13 cellular contexts compared by ENCODE assay signal in genomic region chr17:42363231-42363630, GRCh38. TPM values are rescaled to one million over a fixed set of nuclear protein-coding genes. Genes with fewer than 3 reads are reported as not detected.
A peak's percentile ranks its signal among the peaks of the same experiment; 100 is the strongest.
DNase-seq lines count a peak whose midpoint lies in the region; ATAC-seq and TF ChIP-seq lines count a peak whose summit lies in the region.
"Had no signal": no experiment of that assay in that cellular context is flagged by ENCODE, and none has a peak within 500 bp of the region (broad histone marks: within the 10 kb centered on the region; RNA-seq: fewer than 3 reads in every experiment).

No MANE protein-coding gene starts in this region.

- H3K4me2 ChIP-seq in GM23338, result no peak overlapping the region
- H3K4me2 ChIP-seq: neural progenitor cell had no signal

- H3K4me1 Mint-ChIP-seq in activated CD4-positive, alpha-beta T cell treated with anti-CD3 and anti-CD28 coated beads, Interleukin-2, amount 10 ng/mL, durations not matched to agents 24 days and 14 days, result peaks cover 69% of the 10 kb centered on the region
- peaks cover 73% of the 10 kb centered on the region for H3K4me1 Mint-ChIP-seq in activated CD4-positive, alpha-beta T cell treated with anti-CD3 and anti-CD28 coated beads, Interleukin-2, amount 10 ng/mL, durations not matched to agents 7 days and 5 days
- peaks cover 56 to 81% of the 10 kb centered on the region in 2 donors for H3K4me1 Mint-ChIP-seq in effector memory CD8-positive, alpha-beta T cell (ENCODE audit: low read depth in 2 of 2)
- peaks cover 86% of the 10 kb centered on the region for H3K4me1 Mint-ChIP-seq in stimulated activated effector memory CD8-positive, alpha-beta T cell treated with anti-CD3 and anti-CD28 coated beads, Interleukin-12 subunit alpha, Interleukin-12 subunit beta, amount 100 ng/mL, for 72 hours
- H3K4me1 Mint-ChIP-seq in GM23338 (peaks cover 54% of the 10 kb centered on the region), endothelial cell (ENCODE audit: unreplicated experiment) (peaks cover 24% of the 10 kb centered on the region)

- H2AFZ ChIP-seq in GM23338, result no peak overlapping the region
- H2AFZ ChIP-seq: neural progenitor cell had no signal

- H3K36me3 ChIP-seq in KOPT-K1 (ENCODE audit: insufficient read depth, low read length) (no peaks in the 10 kb centered on the region), GM23338 (ENCODE audit: insufficient read depth) (no peaks in the 10 kb centered on the region)
- H3K36me3 ChIP-seq: neural progenitor cell had no signal

- peaks cover 16% of the 10 kb centered on the region for H3K9me3 Mint-ChIP-seq in activated CD4-positive, alpha-beta T cell treated with anti-CD3 and anti-CD28 coated beads, Interleukin-2, amount 10 ng/mL, durations not matched to agents 24 days and 14 days
- peaks cover 3% of the 10 kb centered on the region for H3K9me3 Mint-ChIP-seq in activated CD4-positive, alpha-beta T cell treated with anti-CD3 and anti-CD28 coated beads, Interleukin-2, amount 10 ng/mL, durations not matched to agents 7 days and 5 days
- no peaks in the 10 kb centered on the region for H3K9me3 Mint-ChIP-seq in effector memory CD8-positive, alpha-beta T cell
- no peaks in the 10 kb centered on the region for H3K9me3 Mint-ChIP-seq in stimulated activated effector memory CD8-positive, alpha-beta T cell treated with anti-CD3 and anti-CD28 coated beads, Interleukin-12 subunit alpha, Interleukin-12 subunit beta, amount 100 ng/mL, for 72 hours
- H3K9me3 Mint-ChIP-seq in GM23338 (no peaks in the 10 kb centered on the region), endothelial cell (ENCODE audit: unreplicated experiment) (no peaks in the 10 kb centered on the region)
- H3K9me3 Mint-ChIP-seq: neural progenitor cell had no signal

- H3K36me3 Mint-ChIP-seq in activated CD4-positive, alpha-beta T cell treated with anti-CD3 and anti-CD28 coated beads, Interleukin-2, amount 10 ng/mL, durations not matched to agents 24 days and 14 days (ENCODE audit: low read depth), result peaks cover 62% of the 10 kb centered on the region
- peaks cover 39% of the 10 kb centered on the region for H3K36me3 Mint-ChIP-seq in activated CD4-positive, alpha-beta T cell treated with anti-CD3 and anti-CD28 coated beads, Interleukin-2, amount 10 ng/mL, durations not matched to agents 7 days and 5 days (ENCODE audit: low read depth)
- peaks cover 19% of the 10 kb centered on the region for H3K36me3 Mint-ChIP-seq in effector memory CD8-positive, alpha-beta T cell (ENCODE audit: insufficient read depth)
- H3K36me3 Mint-ChIP-seq in stimulated activated effector memory CD8-positive, alpha-beta T cell treated with anti-CD3 and anti-CD28 coated beads, Interleukin-12 subunit alpha, Interleukin-12 subunit beta, amount 100 ng/mL, for 72 hours, result peaks cover 90% of the 10 kb centered on the region
- H3K36me3 Mint-ChIP-seq in GM23338 (ENCODE audit: low read depth), result 0 out of 3 replicates have a peak, but pooled peaks cover 6% of the 10 kb centered on the region
- no peaks in the 10 kb centered on the region for H3K36me3 Mint-ChIP-seq in endothelial cell (ENCODE audit: low read depth, unreplicated experiment)
- H3K36me3 Mint-ChIP-seq: neural progenitor cell had no signal

- H3K4me1 ChIP-seq in GM23338 (ENCODE audit: insufficient read depth), result peaks cover 44% of the 10 kb centered on the region

- H3K27ac Mint-ChIP-seq in activated CD4-positive, alpha-beta T cell treated with anti-CD3 and anti-CD28 coated beads, Interleukin-2, amount 10 ng/mL, durations not matched to agents 24 days and 14 days, result peak overlapping the region; percentile 92
- no peak overlapping the region for H3K27ac Mint-ChIP-seq in activated CD4-positive, alpha-beta T cell treated with anti-CD3 and anti-CD28 coated beads, Interleukin-2, amount 10 ng/mL, durations not matched to agents 7 days and 5 days
- H3K27ac Mint-ChIP-seq in effector memory CD8-positive, alpha-beta T cell, result peak overlapping the region; percentile 51 to 89
- H3K27ac Mint-ChIP-seq in stimulated activated effector memory CD8-positive, alpha-beta T cell treated with anti-CD3 and anti-CD28 coated beads, Interleukin-12 subunit alpha, Interleukin-12 subunit beta, amount 100 ng/mL, for 72 hours, result peak overlapping the region; percentile 35
- no peak overlapping the region for H3K27ac Mint-ChIP-seq in GM23338
- no peak overlapping the region for H3K27ac Mint-ChIP-seq in endothelial cell (ENCODE audit: unreplicated experiment)
- H3K27ac Mint-ChIP-seq: neural progenitor cell had no signal

- H3K4me3 ChIP-seq in GM23338, result no peak overlapping the region
- H3K4me3 ChIP-seq: A549, lung, neural progenitor cell, transverse colon had no signal

- H3K79me2 ChIP-seq in GM23338 (replicated peaks; ENCODE audit: insufficient read depth), result peaks cover 83% of the 10 kb centered on the region

- no peaks in the 10 kb centered on the region for H3K9me3 ChIP-seq in KOPT-K1 (ENCODE audit: insufficient read depth, low read length, poor library complexity, severe bottlenecking)
- H3K9me3 ChIP-seq: A549, transverse colon had no signal

- no peaks in the 10 kb centered on the region for H3K9me2 ChIP-seq in GM23338 (ENCODE audit: insufficient read depth)

- no peaks in the 10 kb centered on the region for H3K27me3 ChIP-seq in GM23338 (ENCODE audit: insufficient read depth)
- H3K27me3 ChIP-seq: neural progenitor cell, transverse colon had no signal

- ATAC-seq in effector memory CD8-positive, alpha-beta T cell (replicated peaks), result no peak
- no peak for ATAC-seq in stimulated activated effector memory CD8-positive, alpha-beta T cell treated with anti-CD3 and anti-CD28 coated beads, Interleukin-12 subunit alpha, Interleukin-12 subunit beta, amount 100 ng/mL, for 72 hours
- no peak for ATAC-seq in GM23338

- peak overlapping the region; percentile 64 for H3K4me3 Mint-ChIP-seq in activated CD4-positive, alpha-beta T cell treated with anti-CD3 and anti-CD28 coated beads, Interleukin-2, amount 10 ng/mL, durations not matched to agents 24 days and 14 days
- no peak overlapping the region for H3K4me3 Mint-ChIP-seq in activated CD4-positive, alpha-beta T cell treated with anti-CD3 and anti-CD28 coated beads, Interleukin-2, amount 10 ng/mL, durations not matched to agents 7 days and 5 days
- H3K4me3 Mint-ChIP-seq in effector memory CD8-positive, alpha-beta T cell, result peak overlapping the region in 1 of 2 donors; percentile 0
- peak overlapping the region; percentile 30 for H3K4me3 Mint-ChIP-seq in stimulated activated effector memory CD8-positive, alpha-beta T cell treated with anti-CD3 and anti-CD28 coated beads, Interleukin-12 subunit alpha, Interleukin-12 subunit beta, amount 100 ng/mL, for 72 hours
- H3K4me3 Mint-ChIP-seq in GM23338 (no peak overlapping the region), endothelial cell (ENCODE audit: unreplicated experiment) (no peak overlapping the region)
- H3K4me3 Mint-ChIP-seq: neural progenitor cell had no signal

- H3K27ac ChIP-seq in KOPT-K1 (ENCODE audit: low read depth, low read length, poor library complexity, severe bottlenecking), result peak overlapping the region; percentile 52
- H3K27ac ChIP-seq in GM23338 (ENCODE audit: low read depth), result no peak overlapping the region
- H3K27ac ChIP-seq: neural progenitor cell had no signal

- CTCF ChIA-PET in activated CD4-positive, alpha-beta T cell treated with anti-CD3 and anti-CD28 coated beads, Interleukin-2, amount 10 ng/mL, durations not matched to agents 7 days and 5 days (lab: Charles Lee), result interaction anchor here (0.6 to 0.7 kb wide), 3 partner anchors 11 to 407 kb away, joined by 3 to 4 read pairs (median 3); no protein-coding TSS in a partner anchor

- H3K27me3 Mint-ChIP-seq in activated CD4-positive, alpha-beta T cell treated with anti-CD3 and anti-CD28 coated beads, Interleukin-2, amount 10 ng/mL, durations not matched to agents 24 days and 14 days, result no peaks in the 10 kb centered on the region
- H3K27me3 Mint-ChIP-seq in activated CD4-positive, alpha-beta T cell treated with anti-CD3 and anti-CD28 coated beads, Interleukin-2, amount 10 ng/mL, durations not matched to agents 7 days and 5 days, result no peaks in the 10 kb centered on the region
- H3K27me3 Mint-ChIP-seq in effector memory CD8-positive, alpha-beta T cell, result no peaks in the 10 kb centered on the region
- H3K27me3 Mint-ChIP-seq in GM23338 (ENCODE audit: insufficient read depth, low read depth, poor library complexity) (peaks cover 7% of the 10 kb centered on the region), endothelial cell (ENCODE audit: unreplicated experiment) (no peaks in the 10 kb centered on the region)

- peaks cover 47% of the 10 kb centered on the region for H4K20me1 ChIP-seq in GM23338 (replicated peaks; ENCODE audit: insufficient read depth)

- TF ChIP-seq CTCF in GM23338 (conservative IDR thresholded peaks at IDR 0.05; ENCODE audit: low read depth in 2 of 2), result no peak
- TF ChIP-seq CTCF in endothelial cell (IDR thresholded peaks at IDR 0.05; ENCODE audit: unreplicated experiment), result no peak

- H3F3A ChIP-seq in GM23338 (replicated peaks; ENCODE audit: low read depth), result peaks cover 4% of the 10 kb centered on the region

- intact Hi-C loops in activated CD4-positive, alpha-beta T cell treated with anti-CD3 and anti-CD28 coated beads, Interleukin-2, amount 10 ng/mL, durations not matched to agents 24 days and 14 days (cut with micrococcal nuclease), result no loop called here

- DNase-seq in activated CD4-positive, alpha-beta T cell treated with anti-CD3 and anti-CD28 coated beads, Interleukin-2, amount 10 ng/mL, durations not matched to agents 24 days and 14 days, result no peak
- no peak for DNase-seq in activated CD4-positive, alpha-beta T cell treated with anti-CD3 and anti-CD28 coated beads, Interleukin-2, amount 10 ng/mL, durations not matched to agents 7 days and 5 days
- DNase-seq in effector memory CD8-positive, alpha-beta T cell, result no peak
- DNase-seq in stimulated activated effector memory CD8-positive, alpha-beta T cell treated with anti-CD3 and anti-CD28 coated beads, Interleukin-12 subunit alpha, Interleukin-12 subunit beta, amount 100 ng/mL, for 72 hours (ENCODE audit: low spot score in 2 of 2), result no peak
- DNase-seq in GM23338 (ENCODE audit: low spot score), result no peak
- DNase-seq in endothelial cell (ENCODE audit: low spot score), result no peak
- DNase-seq in ecto neural progenitor cell (ENCODE audit: low spot score), result no peak
- DNase-seq: NCI-H524 treated with DMSO at 0.1 percent for 48 hours, transverse colon had no signal

- POLR2A ChIA-PET in activated CD4-positive, alpha-beta T cell treated with anti-CD3 and anti-CD28 coated beads, Interleukin-2, amount 10 ng/mL, durations not matched to agents 7 days and 5 days (lab: Charles Lee), result no interaction called here

RNA-seq across cellular contexts. Expression of gene STAT3, which starts 25.0 kb away (rescaled TPM):
- 252 and 258 TPM in 2 replicates for total RNA-seq in activated CD4-positive, alpha-beta T cell treated with anti-CD3 and anti-CD28 coated beads, Interleukin-2, amount 10 ng/mL, durations not matched to agents 24 days and 14 days
- total RNA-seq in activated CD4-positive, alpha-beta T cell treated with anti-CD3 and anti-CD28 coated beads, Interleukin-2, amount 10 ng/mL, durations not matched to agents 7 days and 5 days, result 100 to 1,000 TPM; 114 to 121 TPM
- total RNA-seq in GM23338 (2014; rRNA removed; shearing (Covaris generic)), result 78.0 and 83.2 TPM in 2 replicates
- 41.7 and 49.5 TPM in 2 replicates for polyA plus RNA-seq in GM23338 (2016; fragmentation: Nextera tagmentation; extraction: Ambion mirVana)
- total RNA-seq in endothelial cell (ENCODE audit: unreplicated experiment), result 160 TPM

RNA-seq across cellular contexts. Expression of gene CAVIN1, which starts 59.8 kb away (rescaled TPM):
- 2.4 and 2.7 TPM in 2 replicates for total RNA-seq in activated CD4-positive, alpha-beta T cell treated with anti-CD3 and anti-CD28 coated beads, Interleukin-2, amount 10 ng/mL, durations not matched to agents 24 days and 14 days
- total RNA-seq in activated CD4-positive, alpha-beta T cell treated with anti-CD3 and anti-CD28 coated beads, Interleukin-2, amount 10 ng/mL, durations not matched to agents 7 days and 5 days, result 1 to 10 TPM; 1.5 to 1.6 TPM
- total RNA-seq in GM23338 (2014; rRNA removed; shearing (Covaris generic)), result 33.3 and 35.7 TPM in 2 replicates
- polyA plus RNA-seq in GM23338 (2016; fragmentation: Nextera tagmentation; extraction: Ambion mirVana), result 18.1 and 20.0 TPM in 2 replicates
- 334 TPM for total RNA-seq in endothelial cell (ENCODE audit: unreplicated experiment)

Comparison
In these comparisons a context has a peak if more than half of its experiments do, and no peak if none do; other contexts are left out.
1. H3K27ac Mint-ChIP-seq: peak in activated CD4-positive, alpha-beta T cell treated with anti-CD3 and anti-CD28 coated beads, Interleukin-2, amount 10 ng/mL, durations not matched to agents 24 days and 14 days (single experiment), effector memory CD8-positive, alpha-beta T cell (2 of 2) and stimulated activated effector memory CD8-positive, alpha-beta T cell treated with anti-CD3 and anti-CD28 coated beads, Interleukin-12 subunit alpha, Interleukin-12 subunit beta, amount 100 ng/mL, for 72 hours (single experiment); none in activated CD4-positive, alpha-beta T cell treated with anti-CD3 and anti-CD28 coated beads, Interleukin-2, amount 10 ng/mL, durations not matched to agents 7 days and 5 days (single experiment), GM23338 (single experiment) and endothelial cell (single experiment).
2. H3K4me3 Mint-ChIP-seq: peak in activated CD4-positive, alpha-beta T cell treated with anti-CD3 and anti-CD28 coated beads, Interleukin-2, amount 10 ng/mL, durations not matched to agents 24 days and 14 days (single experiment) and stimulated activated effector memory CD8-positive, alpha-beta T cell treated with anti-CD3 and anti-CD28 coated beads, Interleukin-12 subunit alpha, Interleukin-12 subunit beta, amount 100 ng/mL, for 72 hours (single experiment); none in activated CD4-positive, alpha-beta T cell treated with anti-CD3 and anti-CD28 coated beads, Interleukin-2, amount 10 ng/mL, durations not matched to agents 7 days and 5 days (single experiment), GM23338 (single experiment) and endothelial cell (single experiment).